In the genomic region with DNA sequence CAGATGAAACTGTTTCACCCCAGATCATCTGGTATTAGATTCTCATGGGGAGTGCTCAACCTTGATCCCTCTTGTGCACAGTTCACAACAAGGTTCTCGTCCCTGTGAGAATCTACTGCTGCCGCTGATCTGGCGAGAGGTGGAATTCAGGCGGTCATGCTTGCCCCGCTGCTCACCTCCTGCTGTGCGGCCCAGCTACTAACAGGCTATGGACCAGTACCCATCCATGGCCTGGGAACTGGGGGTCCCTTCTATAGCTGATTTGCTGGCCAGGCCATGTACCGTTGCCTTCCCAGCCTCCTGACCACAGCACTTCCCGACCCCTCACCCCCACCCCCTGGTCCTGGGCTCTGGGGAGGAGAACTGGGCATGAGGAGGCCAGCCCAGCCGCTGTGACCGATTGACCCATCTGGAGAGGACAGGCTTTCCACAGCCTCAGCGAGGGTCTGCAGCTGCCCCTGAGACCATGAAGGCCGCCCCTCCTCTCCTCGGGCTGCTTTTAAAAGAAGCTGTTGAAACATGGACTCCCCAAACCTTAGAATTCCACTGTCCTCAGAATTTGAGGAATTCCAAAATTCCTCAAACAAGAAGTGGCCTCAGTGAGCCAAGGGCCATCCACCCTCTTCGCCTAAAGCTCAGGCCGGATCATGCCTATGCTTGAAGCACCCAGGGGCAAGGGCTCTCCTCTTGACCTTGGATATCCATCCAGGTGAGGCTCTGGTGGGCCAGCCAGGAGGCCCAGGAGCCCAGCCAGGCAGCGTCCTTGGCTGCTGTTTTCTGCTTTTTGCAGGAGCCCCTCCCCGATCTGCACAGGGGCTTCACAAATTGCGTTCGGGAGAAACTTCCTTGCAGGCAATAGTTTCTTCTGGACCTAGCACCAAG, we compare ENCODE assay signal across 1 cellular context.
TF ChIP-seq lines count a peak whose summit lies in the region.

No MANE protein-coding gene starts in this region.

TF ChIP-seq in IMR-90, 13 proteins besides CTCF, POLR2A, EP300 and RAD21 (continued from another document):
- TF ChIP-seq MAZ (IDR thresholded peaks at IDR 0.05; ENCODE audit: borderline replicate concordance, low read depth, low read length) (no peak), MXI1 (IDR thresholded peaks at IDR 0.05; ENCODE audit: borderline replicate concordance, low read depth, low read length) (no peak), RFX5 (IDR thresholded peaks at IDR 0.05; ENCODE audit: low read depth, low read length) (no peak), FOS (IDR thresholded peaks at IDR 0.05; ENCODE audit: low read depth, low read length) (no peak), SMC3 (IDR thresholded peaks at IDR 0.05; ENCODE audit: low read depth, low read length) (no peak), MAFK (IDR thresholded peaks at IDR 0.05; ENCODE audit: low read depth, low read length) (no peak), CHD1 (IDR thresholded peaks at IDR 0.05; ENCODE audit: low read depth, low read length) (no peak), NFE2L2 (IDR thresholded peaks at IDR 0.05; ENCODE audit: low read depth, low read length) (no peak), RCOR1 (IDR thresholded peaks at IDR 0.05; ENCODE audit: insufficient replicate concordance, low read length) (no peak)
- TF ChIP-seq, protein P1, sequence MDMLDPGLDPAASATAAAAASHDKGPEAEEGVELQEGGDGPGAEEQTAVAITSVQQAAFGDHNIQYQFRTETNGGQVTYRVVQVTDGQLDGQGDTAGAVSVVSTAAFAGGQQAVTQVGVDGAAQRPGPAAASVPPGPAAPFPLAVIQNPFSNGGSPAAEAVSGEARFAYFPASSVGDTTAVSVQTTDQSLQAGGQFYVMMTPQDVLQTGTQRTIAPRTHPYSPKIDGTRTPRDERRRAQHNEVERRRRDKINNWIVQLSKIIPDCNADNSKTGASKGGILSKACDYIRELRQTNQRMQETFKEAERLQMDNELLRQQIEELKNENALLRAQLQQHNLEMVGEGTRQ (IDR thresholded peaks at IDR 0.05; ENCODE audit: low read depth, low read length), result no peak
- TF ChIP-seq, protein P2, sequence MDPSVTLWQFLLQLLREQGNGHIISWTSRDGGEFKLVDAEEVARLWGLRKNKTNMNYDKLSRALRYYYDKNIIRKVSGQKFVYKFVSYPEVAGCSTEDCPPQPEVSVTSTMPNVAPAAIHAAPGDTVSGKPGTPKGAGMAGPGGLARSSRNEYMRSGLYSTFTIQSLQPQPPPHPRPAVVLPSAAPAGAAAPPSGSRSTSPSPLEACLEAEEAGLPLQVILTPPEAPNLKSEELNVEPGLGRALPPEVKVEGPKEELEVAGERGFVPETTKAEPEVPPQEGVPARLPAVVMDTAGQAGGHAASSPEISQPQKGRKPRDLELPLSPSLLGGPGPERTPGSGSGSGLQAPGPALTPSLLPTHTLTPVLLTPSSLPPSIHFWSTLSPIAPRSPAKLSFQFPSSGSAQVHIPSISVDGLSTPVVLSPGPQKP (IDR thresholded peaks at IDR 0.05; ENCODE audit: borderline replicate concordance, low read depth, low read length), result no peak
